In genomic region chr6:167109661-167110060, GRCh38 we compare ENCODE assay signal across 21 cellular contexts. TPM values are rescaled to one million over a fixed set of nuclear protein-coding genes. Genes with fewer than 3 reads are reported as not detected.
DNase-seq lines count a peak whose midpoint lies in the region; ATAC-seq and TF ChIP-seq lines count a peak whose summit lies in the region.
"Had no signal": no experiment of that assay in that cellular context is flagged by ENCODE, and none has a peak within 500 bp of the region (broad histone marks: within the 10 kb centered on the region; RNA-seq: fewer than 3 reads in every experiment).

No MANE protein-coding gene starts in this region.

- POLR2A ChIA-PET in activated B cell treated with CpG ODN at 0.5 μM for 24 hours (lab: Charles Lee), result interaction anchor here (0.9 to 7.9 kb wide), 6 partner anchors 9 to 21 kb away, joined by 3 to 88 read pairs (median 14); partner anchors contain the start of gene CCR6

- no peak overlapping the region for H3K4me3 ChIP-seq in breast epithelium
- no peak overlapping the region for H3K4me3 ChIP-seq in adrenal gland

- H3K4me1 Mint-ChIP-seq in activated B cell treated with CpG ODN at 0.5 μM for 24 hours, result peaks cover 96% of the 10 kb centered on the region
- H3K4me1 Mint-ChIP-seq in naive B cell, result peaks cover 76 to 93% (median 83%) of the 10 kb centered on the region in 3 donors
- peaks cover 67 to 91% of the 10 kb centered on the region in 2 donors for H3K4me1 Mint-ChIP-seq in stimulated activated naive B cell treated with anti-CD40 and anti-IgM and Interleukin-4, amounts not matched to agents 10 μg/mL and 1 μg/mL and 100 μg/mL, for 72 hours
- peaks cover 63% of the 10 kb centered on the region for H3K4me1 Mint-ChIP-seq in stimulated activated effector memory CD8-positive, alpha-beta T cell treated with anti-CD3 and anti-CD28 coated beads, Interleukin-12 subunit alpha, Interleukin-12 subunit beta, amount 100 ng/mL, for 72 hours

- H3K4me3 Mint-ChIP-seq in activated B cell treated with CpG ODN at 0.5 μM for 24 hours (no peak overlapping the region), naive B cell (peak overlapping the region; percentile 9 to 96 (median 89))
- H3K4me3 Mint-ChIP-seq in stimulated activated naive B cell treated with anti-CD40 and anti-IgM and Interleukin-4, amounts not matched to agents 10 μg/mL and 1 μg/mL and 100 μg/mL, for 72 hours, result no peak overlapping the region
- no peak overlapping the region for H3K4me3 Mint-ChIP-seq in stimulated activated effector memory CD8-positive, alpha-beta T cell treated with anti-CD3 and anti-CD28 coated beads, Interleukin-12 subunit alpha, Interleukin-12 subunit beta, amount 100 ng/mL, for 72 hours
- H3K4me3 Mint-ChIP-seq: H9 had no signal

- peak overlapping the region; percentile 94 for H3K27ac Mint-ChIP-seq in activated B cell treated with CpG ODN at 0.5 μM for 24 hours
- peak overlapping the region; percentile 99 to 100 (median 100) for H3K27ac Mint-ChIP-seq in naive B cell
- peak overlapping the region; percentile 26 for H3K27ac Mint-ChIP-seq in stimulated activated naive B cell treated with anti-CD40 and anti-IgM and Interleukin-4, amounts not matched to agents 10 μg/mL and 1 μg/mL and 100 μg/mL, for 72 hours
- no peak overlapping the region for H3K27ac Mint-ChIP-seq in stimulated activated effector memory CD8-positive, alpha-beta T cell treated with anti-CD3 and anti-CD28 coated beads, Interleukin-12 subunit alpha, Interleukin-12 subunit beta, amount 100 ng/mL, for 72 hours
- H3K27ac Mint-ChIP-seq: H9 had no signal

- CTCF ChIA-PET in activated B cell treated with CpG ODN at 0.5 μM for 24 hours (lab: Charles Lee), result interaction anchor here (1.0 to 1.5 kb wide), 2 partner anchors 14 to 32 kb away, joined by 3 to 5 read pairs; no protein-coding TSS in a partner anchor

- H3K27me3 Mint-ChIP-seq in activated B cell treated with CpG ODN at 0.5 μM for 24 hours (no peaks in the 10 kb centered on the region), naive B cell (no peaks in the 10 kb centered on the region)
- H3K27me3 Mint-ChIP-seq in stimulated activated naive B cell treated with anti-CD40 and anti-IgM and Interleukin-4, amounts not matched to agents 10 μg/mL and 1 μg/mL and 100 μg/mL, for 72 hours, result no peaks in the 10 kb centered on the region

- in situ Hi-C loops in T47D (cut with HindIII; ENCODE audit: low pct_unique_long_range_greater_than_20kb, low sequenced_read_pairs), result no loop called here

- H3K36me3 Mint-ChIP-seq in activated B cell treated with CpG ODN at 0.5 μM for 24 hours (ENCODE audit: low read depth), result no peaks in the 10 kb centered on the region
- no peaks in the 10 kb centered on the region for H3K36me3 Mint-ChIP-seq in naive B cell
- no peaks in the 10 kb centered on the region for H3K36me3 Mint-ChIP-seq in stimulated activated naive B cell treated with anti-CD40 and anti-IgM and Interleukin-4, amounts not matched to agents 10 μg/mL and 1 μg/mL and 100 μg/mL, for 72 hours
- H3K36me3 Mint-ChIP-seq in stimulated activated effector memory CD8-positive, alpha-beta T cell treated with anti-CD3 and anti-CD28 coated beads, Interleukin-12 subunit alpha, Interleukin-12 subunit beta, amount 100 ng/mL, for 72 hours, result peaks cover 31% of the 10 kb centered on the region

- DNase-seq in T47D (ENCODE audit: low read depth in 1 of 2, low spot score in 1 of 2) (peak; percentile 36 to 83), breast epithelium (ENCODE audit: low spot score in 2 of 2) (no peak), activated B cell treated with CpG ODN at 0.5 μM for 24 hours (no peak), naive B cell (no peak), adrenal gland (no peak), amygdala (lab: John Stamatoyannopoulos, UW) (no peak)
- DNase-seq in stimulated activated naive B cell treated with anti-CD40 and anti-IgM and Interleukin-4, amounts not matched to agents 10 μg/mL and 1 μg/mL and 100 μg/mL, for 72 hours, result no peak
- DNase-seq in stimulated activated effector memory CD8-positive, alpha-beta T cell treated with anti-CD3 and anti-CD28 coated beads, Interleukin-12 subunit alpha, Interleukin-12 subunit beta, amount 100 ng/mL, for 72 hours (ENCODE audit: low spot score in 2 of 2), result no peak
- DNase-seq: 8988T; C1 segment of cervical spinal cord; CD4-positive, CD25-positive, alpha-beta regulatory T cell; CD8-positive, alpha-beta memory T cell; COR-L47; DMS79; GDM1; H9 had no signal

- H3K9me3 ChIP-seq in breast epithelium (no peaks in the 10 kb centered on the region), adrenal gland (replicated peaks in 1 of 3) (no peaks in the 10 kb centered on the region)

- 64 to 80% (median 76%) methylated on average over 7 of the region's 7 CpGs for WGBS in adrenal gland, 4 donors

- TF ChIP-seq CTCF in breast epithelium (IDR thresholded peaks at IDR 0.05) (no peak), activated B cell treated with CpG ODN at 0.5 μM for 24 hours (IDR thresholded peaks at IDR 0.05) (no peak), adrenal gland (IDR thresholded peaks at IDR 0.05) (no peak)

- ATAC-seq in activated B cell treated with CpG ODN at 0.5 μM for 24 hours (ENCODE audit: low read depth), result no peak
- ATAC-seq in naive B cell (ENCODE audit: low read depth in 2 of 2), result no peak
- ATAC-seq in stimulated activated naive B cell treated with anti-CD40 and anti-IgM and Interleukin-4, amounts not matched to agents 10 μg/mL and 1 μg/mL and 100 μg/mL, for 72 hours (replicated peaks), result no peak
- no peak for ATAC-seq in stimulated activated effector memory CD8-positive, alpha-beta T cell treated with anti-CD3 and anti-CD28 coated beads, Interleukin-12 subunit alpha, Interleukin-12 subunit beta, amount 100 ng/mL, for 72 hours
- ATAC-seq: HepG2 had no signal

- no peaks in the 10 kb centered on the region for H3K36me3 ChIP-seq in breast epithelium
- no peaks in the 10 kb centered on the region for H3K36me3 ChIP-seq in adrenal gland (replicated peaks in 1 of 2)

- H3K27me3 ChIP-seq in breast epithelium (no peaks in the 10 kb centered on the region), adrenal gland (no peaks in the 10 kb centered on the region)

- H3K4me1 ChIP-seq in breast epithelium (no peaks in the 10 kb centered on the region), adrenal gland (replicated peaks in 1 of 2) (no peaks in the 10 kb centered on the region)

- no peak overlapping the region for H3K27ac ChIP-seq in breast epithelium
- no peak overlapping the region for H3K27ac ChIP-seq in adrenal gland

- no peak for TF ChIP-seq POLR2A in breast epithelium (IDR thresholded peaks at IDR 0.05)
- TF ChIP-seq POLR2A in adrenal gland (IDR thresholded peaks at IDR 0.05), result no peak

- H3K9me3 Mint-ChIP-seq in activated B cell treated with CpG ODN at 0.5 μM for 24 hours, result no peaks in the 10 kb centered on the region
- peaks cover 0 to 2% (median 0%) of the 10 kb centered on the region in 7 donors for H3K9me3 Mint-ChIP-seq in naive B cell
- H3K9me3 Mint-ChIP-seq in stimulated activated naive B cell treated with anti-CD40 and anti-IgM and Interleukin-4, amounts not matched to agents 10 μg/mL and 1 μg/mL and 100 μg/mL, for 72 hours, result no peaks in the 10 kb centered on the region
- no peaks in the 10 kb centered on the region for H3K9me3 Mint-ChIP-seq in stimulated activated effector memory CD8-positive, alpha-beta T cell treated with anti-CD3 and anti-CD28 coated beads, Interleukin-12 subunit alpha, Interleukin-12 subunit beta, amount 100 ng/mL, for 72 hours
- H3K9me3 Mint-ChIP-seq: CD8-positive, alpha-beta memory T cell; H9 had no signal

- intact Hi-C loops in breast epithelium (cut with DNase I; ENCODE audit: low total_unique reads) (no loop called here), activated B cell treated with CpG ODN at 0.5 μM for 24 hours (cut with micrococcal nuclease) (loop anchor here (5.0 kb wide), 1 partner anchor 727 kb away; the partner anchor contains the start of gene MPC1), adrenal gland (cut with DNase I) (no loop called here)

RNA-seq across cellular contexts. Expression of gene CCR6, which starts 13.2 kb away (rescaled TPM):
- under 1 TPM in 1 of 3 donors, not detected in 2; 0.73 TPM for total RNA-seq in breast epithelium
- 26.2 and 28.9 TPM in 2 replicates for total RNA-seq in activated B cell treated with CpG ODN at 0.5 μM for 24 hours
- polyA plus RNA-seq in naive B cell (ENCODE audit: low read depth in 6 of 6), result 100 to 1,000 TPM in 5 of 6 donors, 10 to 100 TPM in 1; 97.4 to 205 (median 126) TPM
- total RNA-seq in adrenal gland, result not detected
- polyA plus RNA-seq in adrenal gland, result not detected
- total RNA-seq: A673, Daoy, H1, H9 had no signal
- polyA plus RNA-seq: AG04450 had no signal

RNA-seq across cellular contexts. Expression of gene GPR31, which starts 48.1 kb away (rescaled TPM):
- not detected for total RNA-seq in breast epithelium
- not detected in 2 replicates for total RNA-seq in activated B cell treated with CpG ODN at 0.5 μM for 24 hours
- polyA plus RNA-seq in naive B cell (ENCODE audit: low read depth in 6 of 6), result not detected
- total RNA-seq in adrenal gland, result not detected
- not detected for polyA plus RNA-seq in adrenal gland
- total RNA-seq: A673; CD4-positive, CD25-positive, alpha-beta regulatory T cell; CD8-positive, alpha-beta memory T cell; Daoy; H1; H9; HepG2 had no signal
- polyA plus RNA-seq: AG04450; CD4-positive, CD25-positive, alpha-beta regulatory T cell; CD8-positive, alpha-beta memory T cell; H1; HepG2 had no signal

Comparison
In these comparisons a context has a peak if more than half of its experiments do, and no peak if none do; other contexts are left out.
1. DNase-seq: peak in T47D (2 of 2); none in breast epithelium (0 of 2), activated B cell treated with CpG ODN at 0.5 μM for 24 hours (single experiment), naive B cell (single experiment), stimulated activated naive B cell treated with anti-CD40 and anti-IgM and Interleukin-4, amounts not matched to agents 10 μg/mL and 1 μg/mL and 100 μg/mL, for 72 hours (single experiment), adrenal gland (0 of 7), amygdala (0 of 56) and stimulated activated effector memory CD8-positive, alpha-beta T cell treated with anti-CD3 and anti-CD28 coated beads, Interleukin-12 subunit alpha, Interleukin-12 subunit beta, amount 100 ng/mL, for 72 hours (0 of 2).
2. H3K4me3 Mint-ChIP-seq: peak in naive B cell (8 of 8); none in activated B cell treated with CpG ODN at 0.5 μM for 24 hours (single experiment), stimulated activated naive B cell treated with anti-CD40 and anti-IgM and Interleukin-4, amounts not matched to agents 10 μg/mL and 1 μg/mL and 100 μg/mL, for 72 hours (0 of 2) and stimulated activated effector memory CD8-positive, alpha-beta T cell treated with anti-CD3 and anti-CD28 coated beads, Interleukin-12 subunit alpha, Interleukin-12 subunit beta, amount 100 ng/mL, for 72 hours (single experiment).
3. RNA of gene CCR6, which starts 13.2 kb away (total RNA-seq): 26.2 to 28.9 TPM in activated B cell treated with CpG ODN at 0.5 μM for 24 hours; 0.73 TPM in breast epithelium and not detected in adrenal gland; every median in the first group is over 10 times any median in the second.